In genomic region chr7:16754869-16755317, GRCh38 we compare ENCODE assay signal across 8 cellular contexts. TPM values are rescaled to one million over a fixed set of nuclear protein-coding genes. Genes with fewer than 3 reads are reported as not detected.
DNase-seq lines count a peak whose midpoint lies in the region; ATAC-seq and TF ChIP-seq lines count a peak whose summit lies in the region.

No MANE protein-coding gene starts in this region.

- no peak for TF ChIP-seq CTCF in heart left ventricle (IDR thresholded peaks at IDR 0.05)
- TF ChIP-seq CTCF in upper lobe of left lung (IDR thresholded peaks at IDR 0.05), result no peak

- peak overlapping the region; percentile 82 for H3K4me3 Mint-ChIP-seq in activated T-helper 17 cell treated with anti-CD3 and anti-CD28 coated beads, Interleukin-2, amount 50 U/mL, for 72 hours

- peaks cover 11% of the 10 kb centered on the region for H3K4me1 Mint-ChIP-seq in activated T-helper 17 cell treated with anti-CD3 and anti-CD28 coated beads, Interleukin-2, amount 50 U/mL, for 72 hours

- H3K36me3 ChIP-seq in heart left ventricle (no peaks in the 10 kb centered on the region), upper lobe of left lung (no peaks in the 10 kb centered on the region)

- H3K27ac Mint-ChIP-seq in activated T-helper 17 cell treated with anti-CD3 and anti-CD28 coated beads, Interleukin-2, amount 50 U/mL, for 72 hours, result peak overlapping the region; percentile 68

- H3K4me3 ChIP-seq in heart left ventricle (peak overlapping the region; percentile 70 to 92 (median 76)), upper lobe of left lung (peak overlapping the region; percentile 11 to 87 (median 70))

- H3K27ac ChIP-seq in heart left ventricle (peak overlapping the region in 11 of 12 donors; percentile 9 to 82 (median 73)), upper lobe of left lung (peak overlapping the region; percentile 70 to 83 (median 78))

- ATAC-seq in heart left ventricle (no peak), Right ventricle myocardium inferior (no peak), upper lobe of left lung (ENCODE audit: low FRiP score in 2 of 2) (peak in 1 of 2 donors; percentile 5), HG03196 (IDR thresholded peaks at IDR 0.05; ENCODE audit: unreplicated experiment) (no peak), HG03457 (IDR thresholded peaks at IDR 0.05; ENCODE audit: unreplicated experiment) (no peak)
- ATAC-seq in activated T-helper 17 cell treated with anti-CD3 and anti-CD28 coated beads, Interleukin-2, amount 50 U/mL, for 72 hours (replicated peaks), result no peak

- H3K36me3 Mint-ChIP-seq in activated T-helper 17 cell treated with anti-CD3 and anti-CD28 coated beads, Interleukin-2, amount 50 U/mL, for 72 hours (ENCODE audit: low read depth), result no peaks in the 10 kb centered on the region

- intact Hi-C loops in heart left ventricle (cut with DNase I), result no loop called here
- intact Hi-C loops in Right ventricle myocardium inferior (cut with DNase I), result no loop called here

- no peaks in the 10 kb centered on the region for H3K9me3 Mint-ChIP-seq in activated T-helper 17 cell treated with anti-CD3 and anti-CD28 coated beads, Interleukin-2, amount 50 U/mL, for 72 hours

- DNase-seq in heart left ventricle (no peak), Right ventricle myocardium inferior (ENCODE audit: missing footprints) (no peak), kidney tubule cell (ENCODE audit: low spot score) (peak; percentile 4), upper lobe of left lung (no peak), mesenteric fat pad (ENCODE audit: low spot score) (no peak)

- H3K9me3 ChIP-seq in heart left ventricle (no peaks in the 10 kb centered on the region), upper lobe of left lung (no peaks in the 10 kb centered on the region)

- H3K4me1 ChIP-seq in heart left ventricle (peaks cover 0 to 25% (median 5%) of the 10 kb centered on the region in 12 donors), upper lobe of left lung (peaks cover 0 to 23% (median 4%) of the 10 kb centered on the region in 4 donors)

- no peak for TF ChIP-seq EP300 in upper lobe of left lung (IDR thresholded peaks at IDR 0.05)

- WGBS in heart left ventricle, 4 donors, result 49 to 55% (median 51%) methylated on average over 5 of the region's 5 CpGs
- 14 to 26% methylated on average over 5 of the region's 5 CpGs for whole genome bisulfite sequencing in upper lobe of left lung, 2 donors

- H3K27me3 Mint-ChIP-seq in activated T-helper 17 cell treated with anti-CD3 and anti-CD28 coated beads, Interleukin-2, amount 50 U/mL, for 72 hours, result peaks cover 27% of the 10 kb centered on the region

- TF ChIP-seq POLR2A in heart left ventricle (IDR thresholded peaks at IDR 0.05), result no peak
- no peak for TF ChIP-seq POLR2A in upper lobe of left lung (IDR thresholded peaks at IDR 0.05)

- H3K27me3 ChIP-seq in heart left ventricle, result no peaks in the 10 kb centered on the region
- no peaks in the 10 kb centered on the region for H3K27me3 ChIP-seq in upper lobe of left lung

RNA-seq across cellular contexts. Expression of gene TSPAN13, which starts 1.3 kb away (rescaled TPM):
- total RNA-seq in heart left ventricle, result 10 to 100 TPM in 7 of 9 donors, 1 to 10 TPM in 2; 7.4 to 24.7 (median 12.0) TPM
- 10 to 100 TPM; 16.9 to 39.5 TPM for polyA plus RNA-seq in heart left ventricle
- total RNA-seq in Right ventricle myocardium inferior, result 16.7 TPM
- total RNA-seq in activated T-helper 17 cell treated with anti-CD3 and anti-CD28 coated beads, Interleukin-2, amount 50 U/mL, for 72 hours, result 1 to 10 TPM; 1.1 to 2.5 TPM
- 100 to 1,000 TPM in 4 of 6 donors, 10 to 100 TPM in 2; 16.8 to 178 (median 139) TPM for total RNA-seq in upper lobe of left lung
- total RNA-seq in mesenteric fat pad, result 49.9 TPM

RNA-seq across cellular contexts. Expression of gene AGR2, which starts 49.9 kb away (rescaled TPM):
- total RNA-seq in heart left ventricle, result not detected
- polyA plus RNA-seq in heart left ventricle, result under 1 TPM in 1 of 2 donors, not detected in 1; 0.37 TPM
- not detected for total RNA-seq in Right ventricle myocardium inferior
- total RNA-seq in activated T-helper 17 cell treated with anti-CD3 and anti-CD28 coated beads, Interleukin-2, amount 50 U/mL, for 72 hours, result not detected
- total RNA-seq in upper lobe of left lung, result 100 to 1,000 TPM in 1 of 6 donors, 10 to 100 TPM in 4, 1 to 10 TPM in 1; 6.3 to 126 (median 44.8) TPM
- total RNA-seq in mesenteric fat pad, result 0.29 TPM
